In genomic region chr7:126698909-126699308, GRCh38 we compare ENCODE assay signal across 19 cellular contexts.
DNase-seq lines count a peak whose midpoint lies in the region; ATAC-seq, FAIRE-seq and TF ChIP-seq lines count a peak whose summit lies in the region.
"Had no signal": no experiment of that assay in that cellular context is flagged by ENCODE, and none has a peak within 500 bp of the region (broad histone marks: within the 10 kb centered on the region; RNA-seq: fewer than 3 reads in every experiment).

No MANE protein-coding gene starts in this region.

- peaks cover 0 to 5% (median 0%) of the 10 kb centered on the region in 11 experiments; a peak in 2 of 22 replicates for H3K9me3 ChIP-seq in BLaER1 treated with 17β-estradiol and CSF1 and Interleukin-3, amounts not matched to agents 10 nM and 100 nM (replicated peaks in 1 of 11)
- H3K9me3 ChIP-seq in RWPE2 (ENCODE audit: severe bottlenecking), result no peaks in the 10 kb centered on the region
- no peaks in the 10 kb centered on the region for H3K9me3 ChIP-seq in K562 (replicated peaks; ENCODE audit: control insufficient read depth, insufficient read depth, low read depth, low read length)
- H3K9me3 ChIP-seq: BLaER1, HAP-1, SJCRH30 had no signal

- no peak overlapping the region for H2AFZ ChIP-seq in K562 (ENCODE audit: low read depth, low read length)

- H3K4me3 ChIP-seq in BLaER1 treated with 17β-estradiol and CSF1 and Interleukin-3, amounts not matched to agents 10 nM and 100 nM, result no peak overlapping the region
- H3K4me3 ChIP-seq in RWPE2 (ENCODE audit: severe bottlenecking) (no peak overlapping the region), K562 (no peak overlapping the region)
- H3K4me3 ChIP-seq: BLaER1, HAP-1, SJCRH30 had no signal

- POLR2A ChIA-PET in K562 (lab: Yijun Ruan, JAX), result interaction anchor here (0.6 to 1.8 kb wide), 4 partner anchors 9 to 851 kb away, joined by 3 to 5 read pairs (median 4); no protein-coding TSS in a partner anchor

- no peaks in the 10 kb centered on the region for H4K20me1 ChIP-seq in BLaER1 treated with 17β-estradiol and CSF1 and Interleukin-3, amounts not matched to agents 10 nM and 100 nM
- no peaks in the 10 kb centered on the region for H4K20me1 ChIP-seq in K562 (replicated peaks; ENCODE audit: control insufficient read depth, insufficient read depth, low read length)
- H4K20me1 ChIP-seq: BLaER1 had no signal

- CTCF ChIA-PET in K562 (lab: Yijun Ruan, JAX; ENCODE audit: low intra/inter-chr PET ratio), result no interaction called here

- H3K79me2 ChIP-seq in K562 (ENCODE audit: control insufficient read depth, insufficient read depth, low read length), result no peaks in the 10 kb centered on the region

- no TSS peak for BruUV-seq in K562 (replicated peaks; lab: Mats Ljungman, UMichigan)

- ATAC-seq in RWPE2 (ENCODE audit: low read depth), result no peak
- no peak for ATAC-seq in K562
- no peak for ATAC-seq in stimulated activated naive CD8-positive, alpha-beta T cell treated with anti-CD3 and anti-CD28 coated beads, Interleukin-15, Interleukin-2, amounts not matched to agents 100 U/mL and 50 U/mL, for 24 hours
- ATAC-seq in GM21423 (IDR thresholded peaks at IDR 0.05; ENCODE audit: unreplicated experiment), result no peak
- no peak for ATAC-seq in HG02840 (IDR thresholded peaks at IDR 0.05; ENCODE audit: low FRiP score, unreplicated experiment)
- ATAC-seq: T-cell had no signal

- no peaks in the 10 kb centered on the region for H3K9me1 ChIP-seq in K562 (ENCODE audit: control insufficient read depth, insufficient read depth, low read length)

- no peak for TF ChIP-seq POLR2A in K562 (conservative IDR thresholded peaks at IDR 0.05)

- no peaks in the 10 kb centered on the region for H3K36me3 ChIP-seq in BLaER1 treated with 17β-estradiol and CSF1 and Interleukin-3, amounts not matched to agents 10 nM and 100 nM
- H3K36me3 ChIP-seq in RWPE2 (ENCODE audit: low read depth) (no peaks in the 10 kb centered on the region), K562 (ENCODE audit: control insufficient read depth, insufficient read depth, low read length) (no peaks in the 10 kb centered on the region)
- H3K36me3 ChIP-seq: BLaER1, HAP-1, SJCRH30 had no signal

- intact Hi-C loops in K562 (cut with micrococcal nuclease), result no loop called here

- peak overlapping the region in 1 of 11 experiments; percentile 84; a peak in 1 of 22 replicates for H3K27ac ChIP-seq in BLaER1 treated with 17β-estradiol and CSF1 and Interleukin-3, amounts not matched to agents 10 nM and 100 nM
- H3K27ac ChIP-seq in RWPE2 (ENCODE audit: poor library complexity, severe bottlenecking) (peak overlapping the region; percentile 61), K562 (ENCODE audit: extremely low read depth, low read depth, low read length) (no peak overlapping the region)
- H3K27ac ChIP-seq: BLaER1, SJCRH30 had no signal

- TF ChIP-seq CTCF in RWPE2 (IDR thresholded peaks at IDR 0.05; ENCODE audit: poor library complexity, severe bottlenecking) (no peak), K562 (IDR thresholded peaks at IDR 0.05 in 2 of 3, conservative IDR thresholded peaks at IDR 0.05 in 1 of 3; ENCODE audit: insufficient read depth in 2 of 3, low read depth in 1 of 3, low read length in 3 of 3) (no peak)

- H3K27me3 ChIP-seq in BLaER1 treated with 17β-estradiol and CSF1 and Interleukin-3, amounts not matched to agents 10 nM and 100 nM, result no peaks in the 10 kb centered on the region
- H3K27me3 ChIP-seq in RWPE2 (ENCODE audit: insufficient read depth, poor library complexity, severe bottlenecking), result no peaks in the 10 kb centered on the region
- H3K27me3 ChIP-seq in K562 (ENCODE audit: control insufficient read depth in 2 of 2, insufficient read depth in 2 of 2, low read length in 2 of 2), result no peaks in the 10 kb centered on the region
- H3K27me3 ChIP-seq: BLaER1, SJCRH30 had no signal

- FAIRE-seq in K562 (lab: Jason Lieb, UNC), result no peak

- peak overlapping the region in 6 of 11 experiments; percentile 10 to 69 (median 16); a peak in 7 of 22 replicates for H3K4me2 ChIP-seq in BLaER1 treated with 17β-estradiol and CSF1 and Interleukin-3, amounts not matched to agents 10 nM and 100 nM
- H3K4me2 ChIP-seq in K562 (ENCODE audit: insufficient read depth, low read length), result no peak overlapping the region
- H3K4me2 ChIP-seq: BLaER1 had no signal

- peaks cover 22 to 60% (median 34%) of the 10 kb centered on the region in 10 experiments; a peak in 19 of 20 replicates for H3K4me1 ChIP-seq in BLaER1 treated with 17β-estradiol and CSF1 and Interleukin-3, amounts not matched to agents 10 nM and 100 nM
- H3K4me1 ChIP-seq in RWPE2 (ENCODE audit: insufficient read depth, poor library complexity, severe bottlenecking) (peaks cover 33% of the 10 kb centered on the region), K562 (replicated peaks in 1 of 2; ENCODE audit: control insufficient read depth in 2 of 2, insufficient read depth in 2 of 2, low read length in 2 of 2) (peaks cover 0 to 45% of the 10 kb centered on the region in 2 experiments; a peak in 3 of 5 replicates)
- H3K4me1 ChIP-seq: HAP-1 had no signal

- in situ Hi-C loops in K562 (cut with MboI), result no loop called here

- TF ChIP-seq EP300 in K562 (IDR thresholded peaks at IDR 0.05; ENCODE audit: low read length), result peak; percentile 89

- DNase-seq in HT-29 (ENCODE audit: low spot score) (peak; percentile 19), RWPE2 (ENCODE audit: low spot score) (no peak), K562 (ENCODE audit: extremely low read depth in 1 of 4, low spot score in 3 of 4) (peak in 2 of 4 experiments; percentile 40 to 51), activated gamma-delta T cell treated with Interleukin-2 at 50 U/mL for 16 hours (no peak)
- no peak for DNase-seq in stimulated activated naive CD8-positive, alpha-beta T cell treated with anti-CD3 and anti-CD28 coated beads, Interleukin-15, Interleukin-2, amounts not matched to agents 100 U/mL and 50 U/mL, for 24 hours
- DNase-seq: CD8-positive, alpha-beta memory T cell; DMS79; NCI-H1092 treated with DMSO at 0.1 percent for 48 hours; NCI-H2107; NCI-H2227 treated with DMSO at 0.1 percent for 48 hours; NCI-H524 treated with DMSO at 0.1 percent for 48 hours; T-cell had no signal

- TF ChIP-seq RAD21 in K562 (CRISPR knock-in tag; conservative IDR thresholded peaks at IDR 0.05 in 1 of 2, IDR thresholded peaks at IDR 0.05 in 1 of 2), result no peak

- no peak overlapping the region for H3K9ac ChIP-seq in BLaER1 treated with 17β-estradiol and CSF1 and Interleukin-3, amounts not matched to agents 10 nM and 100 nM
- no peak overlapping the region for H3K9ac ChIP-seq in K562 (ENCODE audit: insufficient read depth in 1 of 2, low read depth in 2 of 2, low read length in 2 of 2)
- H3K9ac ChIP-seq: BLaER1, KMS-11 had no signal

- WGBS in K562 (ENCODE audit: insufficient coverage, low coverage, missing lambda C conversion rate), result 0% methylated on average over 2 of the region's 2 CpGs

TF ChIP-seq in K562, 482 proteins besides CTCF, POLR2A, EP300 and RAD21 (continues in another document):
- TF ChIP-seq NCOA1 (IDR thresholded peaks at IDR 0.05; ENCODE audit: low read depth) (peak; percentile 47; the same call in 1 of the 2 replicates), ESRRA (IDR thresholded peaks at IDR 0.05; ENCODE audit: borderline replicate concordance, low read depth) (no peak), HMGN3 (IDR thresholded peaks at IDR 0.05; ENCODE audit: borderline replicate concordance, extremely low read depth, insufficient read length, low read depth, low read length) (peak; percentile 40), MNT (conservative IDR thresholded peaks at IDR 0.05) (peak in 1 of 2 experiments; percentile 18; a peak in 1 of 4 replicates), IRF9 (tag; IDR thresholded peaks at IDR 0.05) (no peak), THRB (CRISPR knock-in tag; conservative IDR thresholded peaks at IDR 0.05) (0 out of 2 replicates have a peak, but pooled peaks have one; percentile 47), PTBP1 (IDR thresholded peaks at IDR 0.05; ENCODE audit: low read depth, low read length) (no peak), NFIX (CRISPR knock-in tag; IDR thresholded peaks at IDR 0.05; ENCODE audit: low read depth) (no peak), CEBPB (tag; IDR thresholded peaks at IDR 0.05) (peak; percentile 49), SLC30A9 (CRISPR knock-in tag; IDR thresholded peaks at IDR 0.05) (no peak), PML (IDR thresholded peaks at IDR 0.05; ENCODE audit: low read length) (peak; percentile 86), MYC (IDR thresholded peaks at IDR 0.05; ENCODE audit: low read depth, low read length) (0 out of 2 replicates have a peak, but pooled peaks have one; percentile 21), MYC (CRISPR knock-in tag; IDR thresholded peaks at IDR 0.05; ENCODE audit: borderline replicate concordance, low read depth) (no peak)
